ENCODE assay signal across 8 cellular contexts in genomic region chr7:30028749-30029635, GRCh38. TPM values are rescaled to one million over a fixed set of nuclear protein-coding genes. Genes with fewer than 3 reads are reported as not detected.
DNase-seq lines count a peak whose midpoint lies in the region; TF ChIP-seq lines count a peak whose summit lies in the region.

No MANE protein-coding gene starts in this region.

- peaks cover 20% of the 10 kb centered on the region for H3K36me3 Mint-ChIP-seq in activated T-cell treated with anti-CD3 and anti-CD28 coated beads, Interleukin-2, amount 50 U/mL, for 24 hours (ENCODE audit: low read depth)
- H3K36me3 Mint-ChIP-seq in activated CD4-positive, alpha-beta T cell treated with anti-CD3 and anti-CD28 coated beads, Interleukin-2, amount 10 ng/mL, durations not matched to agents 24 days and 14 days (ENCODE audit: low read depth): peaks cover 4% of the 10 kb centered on the region
- H3K36me3 Mint-ChIP-seq in neural crest cell (ENCODE audit: low read depth): no peaks in the 10 kb centered on the region

- H3K9ac ChIP-seq in GM23248: peak overlapping the region; percentile 91

- peak overlapping the region; percentile 54 for H3K27ac ChIP-seq in GM23248

- H3K9me2 ChIP-seq in GM23248 (ENCODE audit: insufficient read depth): no peaks in the 10 kb centered on the region

- peak; percentile 18 for TF ChIP-seq CTCF in fibroblast of pulmonary artery (IDR thresholded peaks at IDR 0.05; ENCODE audit: low read length, missing control alignments)
- TF ChIP-seq CTCF in neural crest cell (conservative IDR thresholded peaks at IDR 0.05): peak; percentile 22

- no peak overlapping the region for H3K4me3 Mint-ChIP-seq in activated T-cell treated with anti-CD3 and anti-CD28 coated beads, Interleukin-2, amount 50 U/mL, for 24 hours
- no peak overlapping the region for H3K4me3 Mint-ChIP-seq in activated CD4-positive, alpha-beta T cell treated with anti-CD3 and anti-CD28 coated beads, Interleukin-2, amount 10 ng/mL, durations not matched to agents 24 days and 14 days
- no peak overlapping the region for H3K4me3 Mint-ChIP-seq in neural crest cell

- H3K9me3 Mint-ChIP-seq in activated T-cell treated with anti-CD3 and anti-CD28 coated beads, Interleukin-2, amount 50 U/mL, for 24 hours: no peaks in the 10 kb centered on the region
- H3K9me3 Mint-ChIP-seq in activated CD4-positive, alpha-beta T cell treated with anti-CD3 and anti-CD28 coated beads, Interleukin-2, amount 10 ng/mL, durations not matched to agents 24 days and 14 days: peaks cover 3% of the 10 kb centered on the region
- H3K9me3 Mint-ChIP-seq in neural crest cell: no peaks in the 10 kb centered on the region

- H3K27me3 ChIP-seq in GM23248 (replicated peaks; ENCODE audit: insufficient read depth): no peaks in the 10 kb centered on the region

- 1% methylated on average over 25 to 40 of the region's 42 CpGs for WGBS in GM23248 (ENCODE audit: low coverage in 1 of 2, low lambda C conversion rate in 2 of 2, missing lambda C conversion rate in 2 of 2), 2 experiments

- H2AFZ ChIP-seq in GM23248: peak overlapping the region; percentile 98

- no peak for TF ChIP-seq RAD21 in Ishikawa (IDR thresholded peaks at IDR 0.05; ENCODE audit: low read depth)

- no peaks in the 10 kb centered on the region for H3K36me3 ChIP-seq in GM23248 (ENCODE audit: low read depth)

- no peaks in the 10 kb centered on the region for H3K27me3 Mint-ChIP-seq in activated T-cell treated with anti-CD3 and anti-CD28 coated beads, Interleukin-2, amount 50 U/mL, for 24 hours
- H3K27me3 Mint-ChIP-seq in activated CD4-positive, alpha-beta T cell treated with anti-CD3 and anti-CD28 coated beads, Interleukin-2, amount 10 ng/mL, durations not matched to agents 24 days and 14 days: no peaks in the 10 kb centered on the region
- no peaks in the 10 kb centered on the region for H3K27me3 Mint-ChIP-seq in neural crest cell (ENCODE audit: low read depth)

- H3K79me2 ChIP-seq in GM23248 (ENCODE audit: insufficient read depth): peaks cover 71% of the 10 kb centered on the region

- H3K4me2 ChIP-seq in GM23248 (ENCODE audit: unreplicated experiment): peak overlapping the region; percentile 84

- no peaks in the 10 kb centered on the region for H3K9me3 ChIP-seq in GM23248 (ENCODE audit: low read depth)

- H4K20me1 ChIP-seq in GM23248 (ENCODE audit: insufficient read depth): no peaks in the 10 kb centered on the region

- in situ Hi-C loops in GM23248 (cut with MboI): no loop called here

- H3K4me1 Mint-ChIP-seq in activated T-cell treated with anti-CD3 and anti-CD28 coated beads, Interleukin-2, amount 50 U/mL, for 24 hours (ENCODE audit: low read depth): peaks cover 33% of the 10 kb centered on the region
- peaks cover 19% of the 10 kb centered on the region for H3K4me1 Mint-ChIP-seq in activated CD4-positive, alpha-beta T cell treated with anti-CD3 and anti-CD28 coated beads, Interleukin-2, amount 10 ng/mL, durations not matched to agents 24 days and 14 days
- peaks cover 35% of the 10 kb centered on the region for H3K4me1 Mint-ChIP-seq in neural crest cell

- H3K27ac Mint-ChIP-seq in activated T-cell treated with anti-CD3 and anti-CD28 coated beads, Interleukin-2, amount 50 U/mL, for 24 hours: peak overlapping the region; percentile 84
- H3K27ac Mint-ChIP-seq in activated CD4-positive, alpha-beta T cell treated with anti-CD3 and anti-CD28 coated beads, Interleukin-2, amount 10 ng/mL, durations not matched to agents 24 days and 14 days: peak overlapping the region; percentile 78
- peak overlapping the region; percentile 97 for H3K27ac Mint-ChIP-seq in neural crest cell (ENCODE audit: unreplicated experiment)

- DNase-seq in activated T-cell treated with anti-CD3 and anti-CD28 coated beads, Interleukin-2, amount 50 U/mL, for 24 hours: no peak
- no peak for DNase-seq in activated T-cell treated with anti-CD3 and anti-CD28 coated beads, Interleukin-2, amount 50 U/mL, for 48 hours
- DNase-seq in GM23248 (peak; percentile 68), fibroblast of pulmonary artery (ENCODE audit: low read depth) (peak; percentile 37), neural crest cell (ENCODE audit: low read depth, low spot score) (no peak), NCI-H1930 (lab: John Stamatoyannopoulos, UW) (no peak)
- no peak for DNase-seq in activated CD4-positive, alpha-beta T cell treated with anti-CD3 and anti-CD28 coated beads, Interleukin-2, amount 10 ng/mL, durations not matched to agents 24 days and 14 days

- intact Hi-C loops in activated CD4-positive, alpha-beta T cell treated with anti-CD3 and anti-CD28 coated beads, Interleukin-2, amount 10 ng/mL, durations not matched to agents 24 days and 14 days (cut with micrococcal nuclease): loop anchor here (2.0 to 10.0 kb wide), 5 partner anchors 34 to 743 kb away; partner anchors contain the start of gene MINDY4

- no peak for TF ChIP-seq EP300 in Ishikawa (IDR thresholded peaks at IDR 0.05; ENCODE audit: borderline replicate concordance)

- peaks cover 39% of the 10 kb centered on the region for H3K4me1 ChIP-seq in GM23248 (ENCODE audit: insufficient read depth)

- H3F3A ChIP-seq in GM23248 (ENCODE audit: insufficient read depth): peaks cover 38% of the 10 kb centered on the region

- H3K4me3 ChIP-seq in GM23248: peak overlapping the region; percentile 99
- peak overlapping the region; percentile 86 for H3K4me3 ChIP-seq in fibroblast of pulmonary artery (replicated peaks; ENCODE audit: low read depth, low read length)

TF ChIP-seq in Ishikawa, 13 proteins besides CTCF, POLR2A, EP300 and RAD21:
- TF ChIP-seq EGR1 (IDR thresholded peaks at IDR 0.05) (no peak), TAF1 (IDR thresholded peaks at IDR 0.05; ENCODE audit: low read depth) (no peak), TEAD4 (IDR thresholded peaks at IDR 0.05) (peak; percentile 47), NFIC (IDR thresholded peaks at IDR 0.05) (0 out of 2 replicates have a peak, but pooled peaks have one; percentile 12), MAX (IDR thresholded peaks at IDR 0.05) (no peak), CEBPB (IDR thresholded peaks at IDR 0.05) (0 out of 2 replicates have a peak, but pooled peaks have one; percentile 3)

RNA-seq across cellular contexts. Expression of gene PLEKHA8, which starts 0.8 kb away (rescaled TPM):
- 10.3 and 15.3 TPM in 2 replicates for total RNA-seq in GM23248 (2014; rRNA removed; shearing (Covaris generic))
- polyA plus RNA-seq in GM23248 (2016; fragmentation: Nextera tagmentation; extraction: Ambion mirVana): 4.5 and 4.7 TPM in 2 replicates
- total RNA-seq in activated CD4-positive, alpha-beta T cell treated with anti-CD3 and anti-CD28 coated beads, Interleukin-2, amount 10 ng/mL, durations not matched to agents 24 days and 14 days: 10.5 and 10.7 TPM in 2 replicates
- total RNA-seq in neural crest cell: 60.1 and 63.3 TPM in 2 replicates

RNA-seq across cellular contexts. Expression of gene FKBP14, which starts 2.5 kb away (rescaled TPM):
- total RNA-seq in GM23248 (2014; rRNA removed; shearing (Covaris generic)): 28.3 and 31.8 TPM in 2 replicates
- 50.7 and 50.8 TPM in 2 replicates for polyA plus RNA-seq in GM23248 (2016; fragmentation: Nextera tagmentation; extraction: Ambion mirVana)
- 8.2 and 8.6 TPM in 2 replicates for total RNA-seq in activated CD4-positive, alpha-beta T cell treated with anti-CD3 and anti-CD28 coated beads, Interleukin-2, amount 10 ng/mL, durations not matched to agents 24 days and 14 days
- 20.3 and 21.3 TPM in 2 replicates for total RNA-seq in neural crest cell

RNA-seq across cellular contexts. Expression of gene SCRN1, which starts 39.4 kb away (rescaled TPM):
- total RNA-seq in GM23248 (2014; rRNA removed; shearing (Covaris generic)): 80.0 and 82.2 TPM in 2 replicates
- 57.6 and 58.8 TPM in 2 replicates for polyA plus RNA-seq in GM23248 (2016; fragmentation: Nextera tagmentation; extraction: Ambion mirVana)
- 0.66 and 0.84 TPM in 2 replicates for total RNA-seq in activated CD4-positive, alpha-beta T cell treated with anti-CD3 and anti-CD28 coated beads, Interleukin-2, amount 10 ng/mL, durations not matched to agents 24 days and 14 days
- total RNA-seq in neural crest cell: 76.8 and 79.4 TPM in 2 replicates

Comparison
In these comparisons a context has a peak if more than half of its experiments do, and no peak if none do; other contexts are left out.
1. DNase-seq: peak in GM23248 (single experiment) and fibroblast of pulmonary artery (single experiment); none in activated T-cell treated with anti-CD3 and anti-CD28 coated beads, Interleukin-2, amount 50 U/mL, for 24 hours (single experiment), activated T-cell treated with anti-CD3 and anti-CD28 coated beads, Interleukin-2, amount 50 U/mL, for 48 hours (0 of 2), activated CD4-positive, alpha-beta T cell treated with anti-CD3 and anti-CD28 coated beads, Interleukin-2, amount 10 ng/mL, durations not matched to agents 24 days and 14 days (single experiment), neural crest cell (single experiment) and NCI-H1930 (0 of 2).
2. RNA of gene SCRN1, which starts 39.4 kb away (total RNA-seq): 80.0 to 82.2 TPM in GM23248 and 76.8 to 79.4 TPM in neural crest cell; 0.66 to 0.84 TPM in activated CD4-positive, alpha-beta T cell treated with anti-CD3 and anti-CD28 coated beads, Interleukin-2, amount 10 ng/mL, durations not matched to agents 24 days and 14 days; every median in the first group is over 10 times any median in the second.
3. Peak in every context shown above with its lines, with median percentiles within 50 percentile points of each other: H3K27ac Mint-ChIP-seq.